In genomic region chr19:55255618-55256423, GRCh38 we compare ENCODE assay signal across 8 cellular contexts. TPM values are rescaled to one million over a fixed set of nuclear protein-coding genes. Genes with fewer than 3 reads are reported as not detected.
DNase-seq lines count a peak whose midpoint lies in the region; ATAC-seq and TF ChIP-seq lines count a peak whose summit lies in the region.

No MANE protein-coding gene starts in this region.

- peak overlapping the region; percentile 84 for H3K27ac Mint-ChIP-seq in endodermal cell

- no peak for ATAC-seq in heart right ventricle
- ATAC-seq in HG03354 (IDR thresholded peaks at IDR 0.05; ENCODE audit: poor library complexity, severe bottlenecking, unreplicated experiment): no peak

- 88 to 91% methylated on average over 16 to 17 of the region's 17 CpGs for WGBS in endodermal cell (ENCODE audit: insufficient coverage in 1 of 2, insufficient read length in 1 of 2), 2 experiments
- WGBS in sigmoid colon, 2 donors: 41 to 72% methylated on average over 17 of the region's 17 CpGs
- 61 to 69% methylated on average over 17 of the region's 17 CpGs for WGBS in heart right ventricle, 2 donors

- H3K27me3 ChIP-seq in left ventricle myocardium inferior (ENCODE audit: low read depth) (no peaks in the 10 kb centered on the region), endodermal cell (ENCODE audit: control insufficient read depth, insufficient read depth, low read length, poor library complexity, severe bottlenecking) (no peaks in the 10 kb centered on the region), skeletal muscle tissue (ENCODE audit: control insufficient read depth in 3 of 3, insufficient read depth in 3 of 3, low read length in 3 of 3) (no peaks in the 10 kb centered on the region), sigmoid colon (no peaks in the 10 kb centered on the region), heart right ventricle (no peaks in the 10 kb centered on the region)

- H3K9me3 ChIP-seq in left ventricle myocardium inferior (replicated peaks): no peaks in the 10 kb centered on the region
- no peaks in the 10 kb centered on the region for H3K9me3 ChIP-seq in endodermal cell (ENCODE audit: control insufficient read depth, low read length)
- H3K9me3 ChIP-seq in skeletal muscle tissue (ENCODE audit: control insufficient read depth in 3 of 3, low read length in 3 of 3): no peaks in the 10 kb centered on the region
- H3K9me3 ChIP-seq in sigmoid colon: no peaks in the 10 kb centered on the region
- no peaks in the 10 kb centered on the region for H3K9me3 ChIP-seq in heart right ventricle

- peaks cover 86% of the 10 kb centered on the region for H3K4me1 ChIP-seq in left ventricle myocardium inferior
- peaks cover 11% of the 10 kb centered on the region for H3K4me1 ChIP-seq in endodermal cell (ENCODE audit: control insufficient read depth, insufficient read depth, low read length)
- H3K4me1 ChIP-seq in skeletal muscle tissue (ENCODE audit: control insufficient read depth in 3 of 3, insufficient read depth in 3 of 3, low read length in 3 of 3): peaks cover 53 to 73% (median 66%) of the 10 kb centered on the region in 3 donors
- H3K4me1 ChIP-seq in sigmoid colon: peaks cover 4 to 81% (median 47%) of the 10 kb centered on the region in 4 donors
- peaks cover 14 to 82% (median 67%) of the 10 kb centered on the region in 9 donors for H3K4me1 ChIP-seq in heart right ventricle

- H3K4me3 ChIP-seq in left ventricle myocardium inferior (peak overlapping the region; percentile 99), WI38 (ENCODE audit: low read depth, low read length) (0 out of 2 replicates have a peak overlapping the region, but pooled peaks have one; percentile 9), endodermal cell (ENCODE audit: low read length) (peak overlapping the region; percentile 90), skeletal muscle tissue (ENCODE audit: low read length in 3 of 3) (peak overlapping the region; percentile 27 to 79 (median 40)), sigmoid colon (peak overlapping the region in 1 of 4 donors; percentile 6), heart right ventricle (peak overlapping the region in 4 of 10 donors; percentile 9 to 95 (median 58))

- H3K36me3 ChIP-seq in left ventricle myocardium inferior (no peaks in the 10 kb centered on the region), endodermal cell (ENCODE audit: control insufficient read depth, insufficient read depth, low read length) (peaks cover 9% of the 10 kb centered on the region), skeletal muscle tissue (ENCODE audit: control insufficient read depth in 3 of 3, insufficient read depth in 3 of 3, low read length in 3 of 3) (peaks cover 0 to 5% (median 4%) of the 10 kb centered on the region in 3 donors), sigmoid colon (no peaks in the 10 kb centered on the region), heart right ventricle (peaks cover 0 to 12% (median 0%) of the 10 kb centered on the region in 9 donors)

- TF ChIP-seq EP300 in sigmoid colon (IDR thresholded peaks at IDR 0.05): no peak

- H3K36me3 Mint-ChIP-seq in endodermal cell (ENCODE audit: low read depth): peaks cover 3% of the 10 kb centered on the region

- no peak overlapping the region for H3K9ac ChIP-seq in endodermal cell (ENCODE audit: extremely low read depth, low read length, poor library complexity, severe bottlenecking)
- H3K9ac ChIP-seq in skeletal muscle tissue (ENCODE audit: low read depth in 1 of 3, low read length in 3 of 3): peak overlapping the region; percentile 17 to 94 (median 45)

- H3K27me3 Mint-ChIP-seq in endodermal cell (ENCODE audit: insufficient read depth): no peaks in the 10 kb centered on the region

- H3K27ac ChIP-seq in left ventricle myocardium inferior (replicated peaks): peak overlapping the region; percentile 21
- no peak overlapping the region for H3K27ac ChIP-seq in endodermal cell (ENCODE audit: low read depth, low read length)
- H3K27ac ChIP-seq in skeletal muscle tissue (ENCODE audit: low read depth, low read length): peak overlapping the region; percentile 60
- H3K27ac ChIP-seq in sigmoid colon: peak overlapping the region in 1 of 4 donors; percentile 11
- peak overlapping the region in 3 of 10 donors; percentile 30 to 98 (median 71) for H3K27ac ChIP-seq in heart right ventricle

- TF ChIP-seq CTCF in left ventricle myocardium inferior (IDR thresholded peaks at IDR 0.05; ENCODE audit: borderline replicate concordance) (no peak), WI38 (IDR thresholded peaks at IDR 0.05; ENCODE audit: low read depth, low read length) (no peak), endodermal cell (conservative IDR thresholded peaks at IDR 0.05) (no peak), sigmoid colon (IDR thresholded peaks at IDR 0.05) (no peak), heart right ventricle (IDR thresholded peaks at IDR 0.05) (no peak)

- H3K4me1 Mint-ChIP-seq in endodermal cell: peaks cover 41% of the 10 kb centered on the region

- intact Hi-C loops in left ventricle myocardium inferior (cut with micrococcal nuclease) (no loop called here), cardiac septum (cut with DNase I) (no loop called here), sigmoid colon (cut with DNase I) (no loop called here), heart right ventricle (cut with DNase I) (loop anchor here in 3 of 10 donors (2.0 to 5.0 kb wide), 3 partner anchors 39 to 151 kb away; partner anchors contain the start of gene UBE2S (in 1 of the 3))

- H3K4me3 Mint-ChIP-seq in endodermal cell: peak overlapping the region; percentile 98

- no peak for TF ChIP-seq POLR2A in sigmoid colon (IDR thresholded peaks at IDR 0.05)

- no peaks in the 10 kb centered on the region for H3K9me3 Mint-ChIP-seq in endodermal cell

- no peak for DNase-seq in left ventricle myocardium inferior
- DNase-seq in cardiac septum (ENCODE audit: low spot score): no peak
- no peak for DNase-seq in endodermal cell
- no peak for DNase-seq in sigmoid colon
- no peak for DNase-seq in heart right ventricle

RNA-seq across cellular contexts. Expression of gene PPP6R1, which starts 3.0 kb away (rescaled TPM):
- 39.8 TPM for total RNA-seq in left ventricle myocardium inferior
- total RNA-seq in cardiac septum: 43.0 TPM
- 10 to 100 TPM; 74.8 to 79.9 TPM for total RNA-seq in endodermal cell
- polyA plus RNA-seq in endodermal cell (2013, experiment 1 of 2): 42.2 TPM
- polyA plus RNA-seq in endodermal cell (2013, experiment 2 of 2): 39.1 TPM
- total RNA-seq in skeletal muscle tissue: 11.0 TPM
- total RNA-seq in sigmoid colon: 10 to 100 TPM; 17.1 to 46.8 (median 24.9) TPM
- 10 to 100 TPM; 19.8 to 78.1 (median 22.9) TPM for polyA plus RNA-seq in sigmoid colon
- total RNA-seq in heart right ventricle: 10 to 100 TPM; 31.1 to 51.3 (median 39.0) TPM
- 10 to 100 TPM; 36.8 to 38.0 TPM for polyA plus RNA-seq in heart right ventricle

RNA-seq across cellular contexts. Expression of gene HSPBP1, which starts 24.1 kb away (rescaled TPM):
- 29.0 TPM for total RNA-seq in left ventricle myocardium inferior
- 24.6 TPM for total RNA-seq in cardiac septum
- total RNA-seq in endodermal cell: 10 to 100 TPM; 43.7 to 48.5 TPM
- polyA plus RNA-seq in endodermal cell (2013, experiment 1 of 2): 38.6 TPM
- 41.3 TPM for polyA plus RNA-seq in endodermal cell (2013, experiment 2 of 2)
- 10.4 TPM for total RNA-seq in skeletal muscle tissue
- total RNA-seq in sigmoid colon: 10 to 100 TPM; 19.7 to 30.5 (median 23.8) TPM
- polyA plus RNA-seq in sigmoid colon: 10 to 100 TPM; 31.8 to 62.7 (median 32.4) TPM
- 10 to 100 TPM; 26.7 to 41.6 (median 31.6) TPM for total RNA-seq in heart right ventricle
- 10 to 100 TPM; 54.2 to 83.7 TPM for polyA plus RNA-seq in heart right ventricle

RNA-seq across cellular contexts. Expression of gene TMEM86B, which starts 27.3 kb away (rescaled TPM):
- total RNA-seq in left ventricle myocardium inferior (2.1 TPM), cardiac septum (1.6 TPM), endodermal cell (1 to 10 TPM; 2.9 to 5.9 TPM), skeletal muscle tissue (0.52 TPM), sigmoid colon (1 to 10 TPM; 1.1 to 3.6 (median 1.8) TPM), heart right ventricle (1 to 10 TPM in 9 of 10 donors, under 1 TPM in 1; 0.77 to 2.5 (median 1.9) TPM)
- 4.9 TPM for polyA plus RNA-seq in endodermal cell (2013, experiment 1 of 2)
- polyA plus RNA-seq in endodermal cell (2013, experiment 2 of 2): 3.5 TPM
- polyA plus RNA-seq in sigmoid colon (1 to 10 TPM in 2 of 3 donors, under 1 TPM in 1; 0.69 to 7.9 (median 1.8) TPM), heart right ventricle (1 to 10 TPM; 2.7 to 5.9 TPM)

RNA-seq across cellular contexts. Expression of gene BRSK1, which starts 28.0 kb away (rescaled TPM):
- 3.0 TPM for total RNA-seq in left ventricle myocardium inferior
- total RNA-seq in cardiac septum: 8.8 TPM
- 10 to 100 TPM; 75.9 to 91.4 TPM for total RNA-seq in endodermal cell
- polyA plus RNA-seq in endodermal cell (2013, experiment 1 of 2): 53.5 TPM
- polyA plus RNA-seq in endodermal cell (2013, experiment 2 of 2): 51.8 TPM
- total RNA-seq in skeletal muscle tissue: 0.52 TPM
- 10 to 100 TPM in 2 of 4 donors, 1 to 10 TPM in 2; 3.9 to 20.6 (median 10.8) TPM for total RNA-seq in sigmoid colon
- 1 to 10 TPM in 2 of 3 donors, not detected in 1; 2.9 to 4.2 TPM for polyA plus RNA-seq in sigmoid colon
- total RNA-seq in heart right ventricle: 10 to 100 TPM in 2 of 10 donors, 1 to 10 TPM in 8; 2.3 to 12.6 (median 4.1) TPM
- polyA plus RNA-seq in heart right ventricle: 1 to 10 TPM; 1.8 to 2.0 TPM

RNA-seq across cellular contexts. Expression of gene PTPRH, which starts 46.5 kb away (rescaled TPM):
- 1.1 TPM for total RNA-seq in left ventricle myocardium inferior
- total RNA-seq in cardiac septum: 3.7 TPM
- total RNA-seq in endodermal cell: not detected
- 2.1 TPM for polyA plus RNA-seq in endodermal cell (2013, experiment 1 of 2)
- polyA plus RNA-seq in endodermal cell (2013, experiment 2 of 2): 1.3 TPM
- total RNA-seq in skeletal muscle tissue: under 0.01 TPM
- 1 to 10 TPM in 3 of 4 donors, under 1 TPM in 1; 0.95 to 4.3 (median 2.0) TPM for total RNA-seq in sigmoid colon
- 10 to 100 TPM; 31.2 to 61.3 (median 33.3) TPM for polyA plus RNA-seq in sigmoid colon
- 1 to 10 TPM in 7 of 10 donors, under 1 TPM in 3; 0.25 to 7.5 (median 2.4) TPM for total RNA-seq in heart right ventricle
- polyA plus RNA-seq in heart right ventricle: 1 to 10 TPM; 1.3 to 6.1 TPM
